In genomic region chr12:132828706-132829534, GRCh38 we compare ENCODE assay signal across 8 cellular contexts. TPM values are rescaled to one million over a fixed set of nuclear protein-coding genes. Genes with fewer than 3 reads are reported as not detected.
A peak's percentile ranks its signal among the peaks of the same experiment; 100 is the strongest.
DNase-seq lines count a peak whose midpoint lies in the region; ATAC-seq and TF ChIP-seq lines count a peak whose summit lies in the region.

GOLGA3 (minus strand) TSS chr12:132828869; CDS start chr12:132822128, 6,741 bp downstream.

- H3K9me3 Mint-ChIP-seq in T-cell (no peaks in the 10 kb centered on the region), type B pancreatic cell (no peaks in the 10 kb centered on the region)

- H3K4me1 Mint-ChIP-seq in T-cell: peaks cover 52 to 55% (median 52%) of the 10 kb centered on the region in 3 donors
- H3K4me1 Mint-ChIP-seq in type B pancreatic cell (ENCODE audit: unreplicated experiment): peaks cover 16% of the 10 kb centered on the region

- peak; percentile 88 for ATAC-seq in HG02852 (IDR thresholded peaks at IDR 0.05; ENCODE audit: unreplicated experiment)
- ATAC-seq in T-cell (replicated peaks in 1 of 4): peak; percentile 93 to 96 (median 94)
- ATAC-seq in heart right ventricle: peak; percentile 96 to 99 (median 98)

- H3K27ac Mint-ChIP-seq in T-cell (peak within 1 kb of the TSS; percentile 100), type B pancreatic cell (peak within 1 kb of the TSS; percentile 100)

- POLR2A ChIA-PET in T-cell (lab: Charles Lee): interaction anchor here (0.5 to 0.7 kb wide), 2 partner anchors 74 to 80 kb away, joined by 3 to 4 read pairs; no protein-coding TSS in a partner anchor

- no peaks in the 10 kb centered on the region for H3K9me3 ChIP-seq in heart right ventricle

- in situ Hi-C loops in GM13976 (cut with MboI; ENCODE audit: low sequenced_read_pairs, unreplicated experiment): no loop called here

- H3K36me3 ChIP-seq in heart right ventricle: peaks cover 0 to 57% (median 14%) of the 10 kb centered on the region in 9 donors

- H3K36me3 Mint-ChIP-seq in T-cell (peaks cover 21% of the 10 kb centered on the region), type B pancreatic cell (peaks cover 27% of the 10 kb centered on the region)

- CTCF ChIA-PET in T-cell (lab: Charles Lee): interaction anchor here in 1 of 2 donors (0.6 to 1.1 kb wide), 3 partner anchors 75 to 86 kb away, joined by 3 to 7 read pairs (median 3); no protein-coding TSS in a partner anchor

- peaks cover 0 to 29% (median 22%) of the 10 kb centered on the region in 9 donors for H3K4me1 ChIP-seq in heart right ventricle

- TF ChIP-seq CTCF in GM13976 (IDR thresholded peaks at IDR 0.05; ENCODE audit: borderline replicate concordance, control extremely low read depth, extremely low read depth, insufficient read depth, missing control alignments): no peak
- no peak for TF ChIP-seq CTCF in heart right ventricle (IDR thresholded peaks at IDR 0.05)
- no peak for TF ChIP-seq CTCF in type B pancreatic cell (conservative IDR thresholded peaks at IDR 0.05)

- H3K27me3 Mint-ChIP-seq in T-cell (peaks cover 0 to 3% of the 10 kb centered on the region in 2 donors), type B pancreatic cell (no peaks in the 10 kb centered on the region)

- DNase-seq in GM13976 (ENCODE audit: low spot score): peak; percentile 100
- peak; percentile 92 for DNase-seq in NCI-H146 (lab: John Stamatoyannopoulos, UW)
- peak; percentile 86 to 97 (median 93) for DNase-seq in T-cell
- DNase-seq in heart right ventricle: peak; percentile 93 to 94
- DNase-seq in posterior cingulate gyrus: peak; percentile 89 to 99 (median 94)
- DNase-seq in type B pancreatic cell (ENCODE audit: extremely low spot score, unreplicated experiment): peak; percentile 94

- WGBS in adipose tissue, 3 donors: 1 to 5% (median 2%) methylated on average over 54 to 78 of the region's 78 CpGs
- WGBS in heart right ventricle, 2 donors: 3 to 5% methylated on average over 48 to 78 of the region's 78 CpGs

- peak within 1 kb of the TSS; percentile 63 for H3K27ac ChIP-seq in adipose tissue (ENCODE audit: low read depth, low read length)
- peak within 1 kb of the TSS; percentile 91 to 99 (median 96) for H3K27ac ChIP-seq in heart right ventricle

- peak within 1 kb of the TSS; percentile 34 to 98 (median 80) for H3K4me3 ChIP-seq in heart right ventricle

- no peaks in the 10 kb centered on the region for H3K27me3 ChIP-seq in heart right ventricle

- intact Hi-C loops in heart right ventricle (cut with DNase I) (loop anchor here in 2 of 10 donors (2.0 to 10.0 kb wide), 3 partner anchors 54 to 337 kb away; partner anchors contain the start of genes CHFR (in 1 of the 2) and FBRSL1 (in 1 of the 2)), posterior cingulate gyrus (cut with DNase I) (no loop called here)

- H3K4me3 Mint-ChIP-seq in T-cell: peak within 1 kb of the TSS; percentile 90 to 94 (median 92)
- H3K4me3 Mint-ChIP-seq in type B pancreatic cell: peak within 1 kb of the TSS; percentile 97

RNA-seq across cellular contexts. Expression of gene GOLGA3, which starts in this region (rescaled TPM):
- total RNA-seq in T-cell (10 to 100 TPM; 49.1 to 77.9 (median 67.4) TPM), heart right ventricle (10 to 100 TPM; 27.7 to 46.1 (median 35.7) TPM), type B pancreatic cell (ENCODE audit: low replicate concordance) (62.0 and 81.5 TPM in 2 replicates)
- polyA plus RNA-seq in adipose tissue (10 to 100 TPM; 13.2 to 34.8 (median 14.1) TPM), heart right ventricle (10 to 100 TPM; 10.8 to 12.4 TPM)

Comparison
In these comparisons a context has a peak if more than half of its experiments do, and no peak if none do; other contexts are left out.
1. Peak in every context shown above with its lines: DNase-seq, ATAC-seq, H3K4me3 ChIP-seq and H3K27ac ChIP-seq.